ENCODE assay signal across 19 cellular contexts in the genomic region with DNA sequence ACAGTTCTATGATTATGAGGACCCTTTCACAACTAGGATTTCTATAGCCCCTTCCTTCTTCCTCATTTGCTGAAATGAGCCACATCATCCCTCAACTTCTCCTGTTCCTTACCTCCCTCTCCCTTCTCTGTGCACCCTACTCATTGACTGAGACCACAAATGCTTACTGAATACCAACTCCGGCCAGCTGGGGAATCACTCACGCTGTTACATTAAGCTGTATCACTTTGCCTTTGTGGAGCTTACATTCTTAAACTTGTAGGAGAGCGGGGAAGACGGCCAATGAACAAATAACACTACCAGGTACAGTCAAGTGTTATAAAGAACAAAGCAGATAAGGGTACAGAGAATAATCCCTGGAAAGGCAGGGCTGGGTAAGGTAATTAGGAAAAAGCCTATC. TPM values are rescaled to one million over a fixed set of nuclear protein-coding genes. Genes with fewer than 3 reads are reported as not detected.
DNase-seq lines count a peak whose midpoint lies in the region; ATAC-seq, FAIRE-seq and TF ChIP-seq lines count a peak whose summit lies in the region.
"Had no signal": no experiment of that assay in that cellular context is flagged by ENCODE, and none has a peak within 500 bp of the region (broad histone marks: within the 10 kb centered on the region; RNA-seq: fewer than 3 reads in every experiment).

No MANE protein-coding gene starts in this region.

- peaks cover 0 to 45% (median 28%) of the 10 kb centered on the region in 3 donors for H3K36me3 Mint-ChIP-seq in naive thymus-derived CD8-positive, alpha-beta T cell
- no peaks in the 10 kb centered on the region for H3K36me3 Mint-ChIP-seq in endothelial cell (ENCODE audit: low read depth, unreplicated experiment)

- H3K27ac ChIP-seq in SJSA1 (peak overlapping the region; percentile 75), pancreas (no peak overlapping the region), substantia nigra (ENCODE audit: low read depth, low read length, poor library complexity, severe bottlenecking) (no peak overlapping the region)
- H3K27ac ChIP-seq: BLaER1, vagina had no signal

- no peak for FAIRE-seq in pancreas (lab: Jason Lieb, UNC)

- H3K4me1 ChIP-seq in SJSA1 (replicated peaks): peaks cover 45% of the 10 kb centered on the region
- H3K4me1 ChIP-seq in pancreas: peaks cover 5 to 36% (median 15%) of the 10 kb centered on the region in 3 donors

- WGBS in pancreas, 2 donors: 13 to 38% methylated on average over 4 of the region's 4 CpGs

- peaks cover 48 to 89% (median 85%) of the 10 kb centered on the region in 4 donors for H3K4me1 Mint-ChIP-seq in naive thymus-derived CD8-positive, alpha-beta T cell
- H3K4me1 Mint-ChIP-seq in endothelial cell (ENCODE audit: unreplicated experiment): peaks cover 9% of the 10 kb centered on the region

- TF ChIP-seq CTCF in pancreas (IDR thresholded peaks at IDR 0.05): no peak
- TF ChIP-seq CTCF in endothelial cell (IDR thresholded peaks at IDR 0.05; ENCODE audit: unreplicated experiment): no peak

- no peak overlapping the region for H3K4me3 ChIP-seq in SJSA1
- H3K4me3 ChIP-seq in pancreas: no peak overlapping the region
- H3K4me3 ChIP-seq: BLaER1, esophagus squamous epithelium, PC-9, vagina had no signal

- peak overlapping the region in 5 of 10 donors; percentile 4 to 18 (median 10) for H3K4me3 Mint-ChIP-seq in naive thymus-derived CD8-positive, alpha-beta T cell
- H3K4me3 Mint-ChIP-seq in endothelial cell (ENCODE audit: unreplicated experiment): no peak overlapping the region
- H3K4me3 Mint-ChIP-seq: IgD-negative memory B cell; stimulated activated naive B cell treated with anti-CD40 and anti-IgM and Interleukin-4, amounts not matched to agents 10 μg/mL and 1 μg/mL and 100 μg/mL, for 72 hours had no signal

- H3K27ac Mint-ChIP-seq in naive thymus-derived CD8-positive, alpha-beta T cell: peak overlapping the region in 5 of 10 donors; percentile 1 to 40 (median 16)
- no peak overlapping the region for H3K27ac Mint-ChIP-seq in endothelial cell (ENCODE audit: unreplicated experiment)
- H3K27ac Mint-ChIP-seq: IgD-negative memory B cell had no signal

- H3K36me3 ChIP-seq in SJSA1 (peaks cover 30% of the 10 kb centered on the region), pancreas (no peaks in the 10 kb centered on the region)
- H3K36me3 ChIP-seq: esophagus squamous epithelium, vagina had no signal

- POLR2A ChIA-PET in naive thymus-derived CD8-positive, alpha-beta T cell (lab: Charles Lee): no interaction called here

- peak; percentile 19 for DNase-seq in EH (ENCODE audit: low read depth)
- peak in 1 of 2 experiments; percentile 5 for DNase-seq in SJSA1 (ENCODE audit: low read depth in 1 of 2, low spot score in 2 of 2)
- DNase-seq in left ventricle myocardium superior: no peak
- DNase-seq in pancreas: no peak
- DNase-seq in naive thymus-derived CD8-positive, alpha-beta T cell: no peak
- DNase-seq in endothelial cell (ENCODE audit: low spot score): no peak
- DNase-seq in substantia nigra (lab: John Stamatoyannopoulos, UW): no peak
- DNase-seq: activated CD4-positive, alpha-beta T cell treated with anti-CD3 and anti-CD28 coated beads for 4 hours; activated T-cell treated with anti-CD3 and anti-CD28 coated beads, Interleukin-2, amount 50 U/mL, for 1 hour; esophagus squamous epithelium; NCI-H1105 treated with DMSO at 0.1 percent for 48 hours; PC-9; stimulated activated CD4-positive, alpha-beta T cell treated with anti-CD3 and anti-CD28 coated beads, Interleukin-4, amount 100 ng/mL, for 4 hours; stimulated activated naive B cell treated with anti-CD40 and anti-IgM and Interleukin-4, amounts not matched to agents 10 μg/mL and 1 μg/mL and 100 μg/mL, for 72 hours; T-helper 2 cell had no signal

- H3K27me3 Mint-ChIP-seq in naive thymus-derived CD8-positive, alpha-beta T cell: no peaks in the 10 kb centered on the region
- H3K27me3 Mint-ChIP-seq in endothelial cell (ENCODE audit: unreplicated experiment): peaks cover 2% of the 10 kb centered on the region
- H3K27me3 Mint-ChIP-seq: IgD-negative memory B cell; stimulated activated naive B cell treated with anti-CD40 and anti-IgM and Interleukin-4, amounts not matched to agents 10 μg/mL and 1 μg/mL and 100 μg/mL, for 72 hours had no signal

- no peaks in the 10 kb centered on the region for H3K9me3 ChIP-seq in SJSA1 (replicated peaks)
- H3K9me3 ChIP-seq in pancreas: no peaks in the 10 kb centered on the region
- H3K9me3 ChIP-seq: BLaER1, esophagus squamous epithelium, vagina had no signal

- H3K9me3 Mint-ChIP-seq in naive thymus-derived CD8-positive, alpha-beta T cell: no peaks in the 10 kb centered on the region
- no peaks in the 10 kb centered on the region for H3K9me3 Mint-ChIP-seq in endothelial cell (ENCODE audit: unreplicated experiment)
- H3K9me3 Mint-ChIP-seq: IgD-negative memory B cell; stimulated activated naive B cell treated with anti-CD40 and anti-IgM and Interleukin-4, amounts not matched to agents 10 μg/mL and 1 μg/mL and 100 μg/mL, for 72 hours had no signal

- ATAC-seq in left ventricle myocardium superior (peak; percentile 57), pancreas (peak in 3 of 4 donors; percentile 31 to 54 (median 38)), GM21529 (IDR thresholded peaks at IDR 0.05; ENCODE audit: unreplicated experiment) (no peak)
- ATAC-seq in naive thymus-derived CD8-positive, alpha-beta T cell: no peak
- ATAC-seq: stimulated activated naive B cell treated with anti-CD40 and anti-IgM and Interleukin-4, amounts not matched to agents 10 μg/mL and 1 μg/mL and 100 μg/mL, for 72 hours had no signal

- H3K27me3 ChIP-seq in SJSA1 (replicated peaks): no peaks in the 10 kb centered on the region
- no peaks in the 10 kb centered on the region for H3K27me3 ChIP-seq in pancreas
- H3K27me3 ChIP-seq: BLaER1, esophagus squamous epithelium, vagina had no signal

- intact Hi-C loops in left ventricle myocardium superior (cut with micrococcal nuclease) (no loop called here), pancreas (cut with DNase I) (no loop called here)

RNA-seq across cellular contexts. Expression of gene SUCLG2, which starts 5.7 kb away (rescaled TPM):
- total RNA-seq in SJSA1 (2014; rRNA removed; shearing (Covaris generic)): 50.6 and 53.7 TPM in 2 replicates
- total RNA-seq in left ventricle myocardium superior (122 TPM), pancreas (10 to 100 TPM; 25.7 to 34.4 (median 30.4) TPM), endothelial cell (ENCODE audit: unreplicated experiment) (33.8 TPM)
- polyA plus RNA-seq in pancreas: 10 to 100 TPM; 16.4 to 20.7 TPM
- total RNA-seq in naive thymus-derived CD8-positive, alpha-beta T cell: 10 to 100 TPM; 62.7 to 64.6 TPM
- 10 to 100 TPM; 79.7 to 93.8 (median 91.4) TPM for polyA plus RNA-seq in naive thymus-derived CD8-positive, alpha-beta T cell

Comparison
In these comparisons a context has a peak if more than half of its experiments do, and no peak if none do; other contexts are left out.
1. ATAC-seq: peak in left ventricle myocardium superior (single experiment) and pancreas (3 of 4); none in naive thymus-derived CD8-positive, alpha-beta T cell (0 of 2) and GM21529 (single experiment).